ENCODE assay signal across 27 cellular contexts in genomic region chr3:127961124-127961523, GRCh38. TPM values are rescaled to one million over a fixed set of nuclear protein-coding genes. Genes with fewer than 3 reads are reported as not detected.
"Had no signal": no experiment of that assay in that cellular context is flagged by ENCODE, and none has a peak within 500 bp of the region (broad histone marks: within the 10 kb centered on the region; RNA-seq: fewer than 3 reads in every experiment).

No MANE protein-coding gene starts in this region.

- H3K9me3 ChIP-seq: colonic mucosa, esophagus muscularis mucosa, gastrocnemius medialis, lower lobe of right lung, right lobe of liver, stomach, transverse colon had no signal

- H3K27ac ChIP-seq: colonic mucosa, esophagus muscularis mucosa, lower lobe of right lung, right lobe of liver, transverse colon had no signal

- H3K4me1 ChIP-seq: colonic mucosa, lower lobe of right lung, right lobe of liver had no signal

- DNase-seq: activated CD4-positive, alpha-beta T cell treated with anti-CD3 and anti-CD28 coated beads for 1 hour; activated CD4-positive, alpha-beta T cell treated with anti-CD3 and anti-CD28 coated beads, Interleukin-2, amount 50 U/mL, for 1 hour; activated CD8-positive, alpha-beta T cell treated with anti-CD3 and anti-CD28 coated beads, Interleukin-2, amount 10 ng/mL, durations not matched to agents 7 days and 5 days; activated gamma-delta T cell; activated naive CD4-positive, alpha-beta T cell treated with anti-CD3 and anti-CD28 coated beads, Interleukin-2, amount 50 U/mL, for 16 hours; activated naive CD8-positive, alpha-beta T cell treated with anti-CD3 and anti-CD28 coated beads, Interleukin-2, amount 50 U/mL, for 24 hours; central memory CD4-positive, alpha-beta T cell; colonic mucosa; dorsolateral prefrontal cortex; effector memory CD8-positive, alpha-beta T cell; gastrocnemius medialis; islet precursor cell; left colon; lower lobe of right lung; natural killer cell; right lobe of liver; small intestine; stimulated activated CD4-positive, alpha-beta T cell treated with anti-CD3 and anti-CD28 coated beads, Interleukin-2, amount 100 ng/mL, for 24 hours; stomach; T-helper 1 cell; T-helper 9 cell; transverse colon had no signal

- H3K27me3 ChIP-seq: colonic mucosa, dorsolateral prefrontal cortex, esophagus muscularis mucosa, gastrocnemius medialis, right lobe of liver, stomach had no signal

- FAIRE-seq: endothelial cell of umbilical vein, small intestine, urothelium cell line had no signal

- H3K36me3 ChIP-seq: colonic mucosa, esophagus muscularis mucosa, gastrocnemius medialis, lower lobe of right lung, right lobe of liver, stomach, transverse colon had no signal

- H3K4me3 ChIP-seq: colonic mucosa, dorsolateral prefrontal cortex, esophagus muscularis mucosa, gastrocnemius medialis, lower lobe of right lung, right lobe of liver, stomach, transverse colon had no signal

- ATAC-seq: activated CD8-positive, alpha-beta T cell treated with anti-CD3 and anti-CD28 coated beads, Interleukin-2, amount 10 ng/mL, durations not matched to agents 7 days and 5 days; effector memory CD8-positive, alpha-beta T cell; natural killer cell had no signal

RNA-seq across cellular contexts. Expression of gene KBTBD12, which starts 46.1 kb away (rescaled TPM):
- total RNA-seq: activated CD8-positive, alpha-beta T cell treated with anti-CD3 and anti-CD28 coated beads, Interleukin-2, amount 10 ng/mL, durations not matched to agents 7 days and 5 days; activated T-helper 1 cell treated with anti-CD3 and anti-CD28 coated beads, Interleukin-12 subunit alpha, Interleukin-12 subunit beta, Interleukin-2, Interleukin-4 antibody, amounts not matched to agents 30 ng/mL and 10 ng/mL and 1 ng/mL, durations not matched to agents 14 hours and 24 hours and 36 hours; endothelial cell of umbilical vein; osteoblast had no signal
- polyA plus RNA-seq: endothelial cell of umbilical vein had no signal
